11 cellular contexts compared by ENCODE assay signal in the genomic region with DNA sequence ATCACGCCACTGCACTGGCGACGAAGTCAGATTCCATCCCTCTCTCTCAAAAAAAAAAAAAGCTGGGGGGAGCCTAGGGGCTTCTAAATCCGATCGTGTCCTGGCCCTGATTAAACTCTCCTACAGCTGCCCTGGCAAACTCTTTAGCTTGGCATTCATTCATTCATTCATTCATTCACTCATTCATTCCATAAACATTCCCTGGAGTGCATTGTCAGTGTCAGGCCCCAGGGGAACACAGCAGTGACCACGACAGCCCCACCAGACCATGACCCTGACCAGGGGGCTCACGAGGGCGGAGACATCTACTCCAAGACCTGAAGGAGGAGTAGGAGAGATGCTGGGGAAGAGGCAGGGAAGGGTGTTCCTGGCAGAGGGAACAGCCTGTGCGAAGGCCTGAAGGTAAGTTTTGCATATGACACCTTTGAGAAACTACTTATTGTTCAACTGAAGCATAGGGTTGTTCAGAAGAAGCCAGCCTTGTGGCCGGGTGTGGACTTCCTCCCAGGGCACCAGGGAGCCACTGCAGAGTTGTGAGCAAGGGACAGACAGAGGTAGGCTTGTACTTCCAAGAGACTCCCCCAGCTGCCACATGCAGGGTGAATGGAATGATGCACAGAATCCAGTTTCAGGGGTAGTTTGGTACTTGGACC. TPM values are rescaled to one million over a fixed set of nuclear protein-coding genes. Genes with fewer than 3 reads are reported as not detected.
DNase-seq lines count a peak whose midpoint lies in the region; ATAC-seq, FAIRE-seq and TF ChIP-seq lines count a peak whose summit lies in the region.
"Had no signal": no experiment of that assay in that cellular context is flagged by ENCODE, and none has a peak within 500 bp of the region (broad histone marks: within the 10 kb centered on the region; RNA-seq: fewer than 3 reads in every experiment).

No MANE protein-coding gene starts in this region.

- no peaks in the 10 kb centered on the region for H3K36me3 ChIP-seq in HAP-1 (replicated peaks)

- peak overlapping the region; percentile 97 for H3K27ac ChIP-seq in A549
- no peak overlapping the region for H3K27ac ChIP-seq in coronary artery

- TF ChIP-seq CTCF in A549 (IDR thresholded peaks at IDR 0.05) (no peak), coronary artery (IDR thresholded peaks at IDR 0.05) (no peak)

- intact Hi-C loops in left ventricle myocardium superior (cut with micrococcal nuclease) = no loop called here

- TF ChIP-seq RAD21 in A549 (conservative IDR thresholded peaks at IDR 0.05 in 1 of 2, IDR thresholded peaks at IDR 0.05 in 1 of 2) = no peak

- H3K9me3 ChIP-seq in A549 (no peaks in the 10 kb centered on the region), HAP-1 (no peaks in the 10 kb centered on the region)

- H3K27me3 ChIP-seq in HAP-1 (ENCODE audit: low read depth) = no peaks in the 10 kb centered on the region

- peak overlapping the region; percentile 89 for H3K4me2 ChIP-seq in A549

- no peak for FAIRE-seq in A549 (lab: Jason Lieb, UNC)

- in situ Hi-C loops in HAP-1 (cut with MboI; ENCODE audit: low sequenced_read_pairs) = loop anchor here (5.0 to 10.0 kb wide), 2 partner anchors 49 to 121 kb away; a partner anchor contains a TSS

- WGBS in A549 (ENCODE audit: missing lambda C conversion rate) = 75% methylated on average over 10 of the region's 10 CpGs

- no peak for TF ChIP-seq POLR2A in A549 (IDR thresholded peaks at IDR 0.05; ENCODE audit: low read length)

- no peak for TF ChIP-seq EP300 in A549 (IDR thresholded peaks at IDR 0.05)

- POLR2A ChIA-PET in A549 (lab: Yijun Ruan, JAX) = interaction anchor here (0.8 to 3.7 kb wide), 22 partner anchors 9 to 167 kb away, joined by 3 to 53 read pairs (median 8); a partner anchor contains a TSS

- H3K4me1 ChIP-seq in A549 (peaks cover 89% of the 10 kb centered on the region), HAP-1 (peaks cover 8% of the 10 kb centered on the region)

- H3K4me3 ChIP-seq in A549 (no peak overlapping the region), HAP-1 (no peak overlapping the region), coronary artery (no peak overlapping the region)
- H3K4me3 ChIP-seq: skin epidermis had no signal

- CTCF ChIA-PET in A549 (lab: Yijun Ruan, JAX) = interaction anchor here (0.6 to 42.5 kb wide), 56 partner anchors 9 to 337 kb away, joined by 3 to 1899 read pairs (median 5); a partner anchor contains a TSS

- no peak for DNase-seq in A549 (ENCODE audit: low read depth in 1 of 2, low spot score in 1 of 2)
- DNase-seq in NOMO-1 treated with dmso at 0.1 percent for 144 hours (lab: John Stamatoyannopoulos, UW; ENCODE audit: unreplicated experiment) = peak; percentile 70
- DNase-seq in left ventricle myocardium superior = no peak
- no peak for DNase-seq in stimulated activated CD4-positive, alpha-beta T cell treated with anti-CD3 and anti-CD28 coated beads, Interleukin-2, amount 100 ng/mL, for 48 hours
- DNase-seq in HAP-1 (ENCODE audit: low spot score in 2 of 2) = no peak
- no peak for DNase-seq in coronary artery (ENCODE audit: low spot score)
- no peak for DNase-seq in NCI-H748 treated with DMSO at 0.1 percent for 48 hours (lab: John Stamatoyannopoulos, UW)

- ATAC-seq in A549 (peak; percentile 26 to 34; a peak in 5 of 6 replicates), GM19351 (IDR thresholded peaks at IDR 0.05; ENCODE audit: unreplicated experiment) (peak; percentile 41), left ventricle myocardium superior (peak; percentile 44)

TF ChIP-seq in A549, 52 proteins besides CTCF, POLR2A, EP300 and RAD21 (continues in another document):
- no peak for TF ChIP-seq CHD2 (IDR thresholded peaks at IDR 0.05; ENCODE audit: low read length, partially characterized antibody)
- no peak for TF ChIP-seq CEBPB (IDR thresholded peaks at IDR 0.05)
- no peak; the same call in 1 of the 2 replicates for TF ChIP-seq BHLHE40 (IDR thresholded peaks at IDR 0.05; ENCODE audit: low read depth, low read length)
- TF ChIP-seq, protein P1, sequence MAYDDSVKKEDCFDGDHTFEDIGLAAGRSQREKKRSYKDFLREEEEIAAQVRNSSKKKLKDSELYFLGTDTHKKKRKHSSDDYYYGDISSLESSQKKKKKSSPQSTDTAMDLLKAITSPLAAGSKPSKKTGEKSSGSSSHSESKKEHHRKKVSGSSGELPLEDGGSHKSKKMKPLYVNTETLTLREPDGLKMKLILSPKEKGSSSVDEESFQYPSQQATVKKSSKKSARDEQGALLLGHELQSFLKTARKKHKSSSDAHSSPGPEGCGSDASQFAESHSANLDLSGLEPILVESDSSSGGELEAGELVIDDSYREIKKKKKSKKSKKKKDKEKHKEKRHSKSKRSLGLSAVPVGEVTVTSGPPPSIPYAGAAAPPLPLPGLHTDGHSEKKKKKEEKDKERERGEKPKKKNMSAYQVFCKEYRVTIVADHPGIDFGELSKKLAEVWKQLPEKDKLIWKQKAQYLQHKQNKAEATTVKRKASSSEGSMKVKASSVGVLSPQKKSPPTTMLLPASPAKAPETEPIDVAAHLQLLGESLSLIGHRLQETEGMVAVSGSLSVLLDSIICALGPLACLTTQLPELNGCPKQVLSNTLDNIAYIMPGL (CRISPR knock-in tag; IDR thresholded peaks at IDR 0.05; ENCODE audit: borderline replicate concordance) = no peak
- TF ChIP-seq RNF2 (IDR thresholded peaks at IDR 0.05; ENCODE audit: borderline replicate concordance, low read depth) = no peak
- TF ChIP-seq, protein P2, sequence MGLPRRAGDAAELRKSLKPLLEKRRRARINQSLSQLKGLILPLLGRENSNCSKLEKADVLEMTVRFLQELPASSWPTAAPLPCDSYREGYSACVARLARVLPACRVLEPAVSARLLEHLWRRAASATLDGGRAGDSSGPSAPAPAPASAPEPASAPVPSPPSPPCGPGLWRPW (IDR thresholded peaks at IDR 0.05) = no peak
- no peak for TF ChIP-seq HEYL (CRISPR knock-in tag; IDR thresholded peaks at IDR 0.05)
- 0 out of 2 replicates have a peak, but pooled peaks have one; percentile 14 for TF ChIP-seq HOXB13 (CRISPR knock-in tag; IDR thresholded peaks at IDR 0.05; ENCODE audit: low read depth)
- TF ChIP-seq, protein P3, sequence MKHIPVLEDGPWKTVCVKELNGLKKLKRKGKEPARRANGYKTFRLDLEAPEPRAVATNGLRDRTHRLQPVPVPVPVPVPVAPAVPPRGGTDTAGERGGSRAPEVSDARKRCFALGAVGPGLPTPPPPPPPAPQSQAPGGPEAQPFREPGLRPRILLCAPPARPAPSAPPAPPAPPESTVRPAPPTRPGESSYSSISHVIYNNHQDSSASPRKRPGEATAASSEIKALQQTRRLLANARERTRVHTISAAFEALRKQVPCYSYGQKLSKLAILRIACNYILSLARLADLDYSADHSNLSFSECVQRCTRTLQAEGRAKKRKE (CRISPR knock-in tag; IDR thresholded peaks at IDR 0.05; ENCODE audit: low read depth) = no peak
- TF ChIP-seq ESRRA (IDR thresholded peaks at IDR 0.05; ENCODE audit: borderline replicate concordance, low read length) = no peak
- TF ChIP-seq TP53 (CRISPR knock-in tag; IDR thresholded peaks at IDR 0.05) = no peak
- 0 out of 2 replicates have a peak, but pooled peaks have one; percentile 22 for TF ChIP-seq MYC (IDR thresholded peaks at IDR 0.05; ENCODE audit: borderline replicate concordance, low read length)
- 0 out of 2 replicates have a peak, but pooled peaks have one; percentile 28 for TF ChIP-seq HOXB5 (CRISPR knock-in tag; IDR thresholded peaks at IDR 0.05)
- TF ChIP-seq SREBF2 (IDR thresholded peaks at IDR 0.05) = no peak
- TF ChIP-seq MAFK (IDR thresholded peaks at IDR 0.05; ENCODE audit: partially characterized antibody) = no peak
- TF ChIP-seq EHMT2 (IDR thresholded peaks at IDR 0.05; ENCODE audit: low read depth) = no peak
- peak; percentile 24 for TF ChIP-seq ZFP36 (IDR thresholded peaks at IDR 0.05; ENCODE audit: borderline replicate concordance, partially characterized antibody)
- no peak for TF ChIP-seq RARB (CRISPR knock-in tag; IDR thresholded peaks at IDR 0.05)
- no peak for TF ChIP-seq TFCP2L1 (CRISPR knock-in tag; IDR thresholded peaks at IDR 0.05)
- TF ChIP-seq ZNF302 (CRISPR knock-in tag; IDR thresholded peaks at IDR 0.05) = no peak

RNA-seq across cellular contexts. Expression of a gene that starts 24.5 kb away (rescaled TPM):
- not detected in 2 replicates for polyA plus RNA-seq in A549 (2011; rRNA removed)
- polyA plus RNA-seq in A549 (2012; cell fraction: cytosol; rRNA removed) = 0.03 TPM in 1 of 2 replicates, not detected in the other
- polyA plus RNA-seq in A549 (2012; cell fraction: nucleus; rRNA removed) = 0.34 and 0.50 TPM in 2 replicates
- polyA plus RNA-seq in A549 (2017; fragmentation: RNase III; extraction: RNeasy Plus Mini Kit Qiagen cat#74134 plus additional on column Dnase treatment) = 0.08 to 0.11 TPM in 2 of 3 replicates, not detected in the other
- 0.34 and 0.58 TPM in 2 replicates for polyA minus RNA-seq in A549 (2011; rRNA and poly(A)+ RNA removed)
- total RNA-seq in left ventricle myocardium superior = not detected
- total RNA-seq: CD8-positive, alpha-beta memory T cell; urinary bladder had no signal
- polyA plus RNA-seq: CD8-positive, alpha-beta memory T cell; urinary bladder had no signal

RNA-seq across cellular contexts. Expression of a gene that starts 25.1 kb away (rescaled TPM):
- polyA plus RNA-seq in A549 (2011; rRNA removed) (22.6 and 25.3 TPM in 2 replicates), A549 (2017; fragmentation: RNase III; extraction: RNeasy Plus Mini Kit Qiagen cat#74134 plus additional on column Dnase treatment) (49.6 to 80.7 TPM (median 72.1 TPM) in 3 replicates)
- 103 and 138 TPM in 2 replicates for polyA plus RNA-seq in A549 (2012; cell fraction: cytosol; rRNA removed)
- polyA plus RNA-seq in A549 (2012; cell fraction: nucleus; rRNA removed) = 302 and 387 TPM in 2 replicates
- polyA minus RNA-seq in A549 (2011; rRNA and poly(A)+ RNA removed) = 27.4 and 33.8 TPM in 2 replicates
- total RNA-seq in left ventricle myocardium superior = 14.5 TPM

RNA-seq across cellular contexts. Expression of a gene that starts 52.1 kb away (rescaled TPM):
- polyA plus RNA-seq in A549 (2011; rRNA removed) (8.2 and 13.7 TPM in 2 replicates), A549 (2017; fragmentation: RNase III; extraction: RNeasy Plus Mini Kit Qiagen cat#74134 plus additional on column Dnase treatment) (7.2 to 10.3 TPM (median 9.7 TPM) in 3 replicates)
- 10.0 and 12.3 TPM in 2 replicates for polyA plus RNA-seq in A549 (2012; cell fraction: cytosol; rRNA removed)
- polyA plus RNA-seq in A549 (2012; cell fraction: nucleus; rRNA removed) = 75.3 and 87.9 TPM in 2 replicates
- 13.7 and 14.9 TPM in 2 replicates for polyA minus RNA-seq in A549 (2011; rRNA and poly(A)+ RNA removed)
- 4.2 TPM for total RNA-seq in left ventricle myocardium superior
- polyA plus RNA-seq: CD8-positive, alpha-beta memory T cell had no signal

RNA-seq across cellular contexts. Expression of a gene that starts 54.3 kb away (rescaled TPM):
- polyA plus RNA-seq in A549 (2011; rRNA removed) = not detected in 2 replicates
- 0.09 and 0.16 TPM in 2 replicates for polyA plus RNA-seq in A549 (2012; cell fraction: cytosol; rRNA removed)
- 0.16 and 0.21 TPM in 2 replicates for polyA plus RNA-seq in A549 (2012; cell fraction: nucleus; rRNA removed)
- polyA plus RNA-seq in A549 (2017; fragmentation: RNase III; extraction: RNeasy Plus Mini Kit Qiagen cat#74134 plus additional on column Dnase treatment) = not detected in 3 replicates
- 0.29 TPM in 1 of 2 replicates, not detected in the other for polyA minus RNA-seq in A549 (2011; rRNA and poly(A)+ RNA removed)
- total RNA-seq in left ventricle myocardium superior = not detected
- total RNA-seq: CD8-positive, alpha-beta memory T cell had no signal
- polyA plus RNA-seq: CD8-positive, alpha-beta memory T cell had no signal

Comparison
In these comparisons a context has a peak if more than half of its experiments do, and no peak if none do; other contexts are left out.
1. H3K27ac ChIP-seq: peak in A549 (2 of 2); none in coronary artery (0 of 2).
2. Peak in every context shown above with its lines, with median percentiles within 50 percentile points of each other: ATAC-seq.